8 cellular contexts compared by ENCODE assay signal in genomic region chr6:44234101-44235090, GRCh38. TPM values are rescaled to one million over a fixed set of nuclear protein-coding genes. Genes with fewer than 3 reads are reported as not detected.
A peak's percentile ranks its signal among the peaks of the same experiment; 100 is the strongest.
DNase-seq lines count a peak whose midpoint lies in the region; ATAC-seq and TF ChIP-seq lines count a peak whose summit lies in the region.

No MANE protein-coding gene starts in this region.

- H3K27ac ChIP-seq in DOHH2 (ENCODE audit: low read depth, low read length) (no peak overlapping the region), heart right ventricle (peak overlapping the region; percentile 52 to 98 (median 90))

- H3K4me2 ChIP-seq in DOHH2 (ENCODE audit: low read length) = no peak overlapping the region

- H3K27me3 ChIP-seq in DOHH2 (ENCODE audit: control insufficient read depth, low read length) (no peaks in the 10 kb centered on the region), heart right ventricle (no peaks in the 10 kb centered on the region)

- H3K36me3 ChIP-seq in DOHH2 (ENCODE audit: control insufficient read depth, low read length) = peaks cover 65% of the 10 kb centered on the region
- H3K36me3 ChIP-seq in heart right ventricle = peaks cover 0 to 55% (median 24%) of the 10 kb centered on the region in 9 donors

- H3K4me3 ChIP-seq in DOHH2 (ENCODE audit: low read length) (no peak overlapping the region), heart right ventricle (no peak overlapping the region)

- H3K9me2 ChIP-seq in DOHH2 (replicated peaks; ENCODE audit: control insufficient read depth, low read length) = no peaks in the 10 kb centered on the region

- no peaks in the 10 kb centered on the region for H3K79me2 ChIP-seq in DOHH2 (ENCODE audit: control insufficient read depth, low read length)

- H3K4me1 ChIP-seq in DOHH2 (ENCODE audit: control insufficient read depth, low read length) (peaks cover 13% of the 10 kb centered on the region), heart right ventricle (peaks cover 23 to 91% (median 64%) of the 10 kb centered on the region in 9 donors)

- intact Hi-C loops in heart right ventricle (cut with DNase I) = loop anchor here (1.0 to 10.0 kb wide), 10 partner anchors 13 to 140 kb away; no protein-coding TSS in a partner anchor

- 19 to 24% methylated on average over 6 of the region's 6 CpGs for WGBS in heart right ventricle, 2 donors

- DNase-seq in LHCN-M2 (ENCODE audit: low read depth) (peak; percentile 73), amygdala (lab: John Stamatoyannopoulos, UW) (peak in 54 of 56 donors; percentile 28 to 91 (median 76)), heart right ventricle (peak; percentile 89 to 90), renal cortical epithelial cell (ENCODE audit: low read depth) (peak; percentile 89), NCI-H187 (lab: John Stamatoyannopoulos, UW) (no peak), KG1 (lab: John Stamatoyannopoulos, UW) (no peak)

- H4K20me1 ChIP-seq in DOHH2 (ENCODE audit: control insufficient read depth, insufficient read depth, low read depth, low read length) = no peaks in the 10 kb centered on the region

- TF ChIP-seq CTCF in DOHH2 (IDR thresholded peaks at IDR 0.05; ENCODE audit: low read depth, low read length, poor library complexity, severe bottlenecking) (peak; percentile 89), heart right ventricle (IDR thresholded peaks at IDR 0.05) (peak; percentile 69 to 89 (median 86))

- ATAC-seq in heart right ventricle (peak; percentile 54 to 83 (median 71)), HG03135 (IDR thresholded peaks at IDR 0.05; ENCODE audit: unreplicated experiment) (no peak)

- peaks cover 13% of the 10 kb centered on the region for H3F3A ChIP-seq in DOHH2 (ENCODE audit: control insufficient read depth, insufficient read depth)

- H3K9me3 ChIP-seq in DOHH2 (ENCODE audit: control insufficient read depth, insufficient read depth, low read length) (no peaks in the 10 kb centered on the region), heart right ventricle (no peaks in the 10 kb centered on the region)

RNA-seq across cellular contexts. Expression of gene SLC29A1, which starts 11.0 kb away (rescaled TPM):
- 58.5 and 77.7 TPM in 2 replicates for total RNA-seq in LHCN-M2 (2014; rRNA removed)
- 53.2 TPM for polyA plus RNA-seq in LHCN-M2 (2012)
- total RNA-seq in heart right ventricle = 100 to 1,000 TPM; 104 to 198 (median 146) TPM
- polyA plus RNA-seq in heart right ventricle = 10 to 100 TPM; 46.3 to 90.9 TPM
- 15.1 and 15.3 TPM in 2 replicates for total RNA-seq in renal cortical epithelial cell

RNA-seq across cellular contexts. Expression of gene HSP90AB1, which starts 12.5 kb away (rescaled TPM):
- total RNA-seq in LHCN-M2 (2014; rRNA removed) = 1,077 and 1,155 TPM in 2 replicates
- 622 TPM for polyA plus RNA-seq in LHCN-M2 (2012)
- 1,000 to 10,000 TPM in 4 of 10 donors, 100 to 1,000 TPM in 6; 675 to 1,053 (median 920) TPM for total RNA-seq in heart right ventricle
- 100 to 1,000 TPM; 235 to 764 TPM for polyA plus RNA-seq in heart right ventricle
- 759 and 823 TPM in 2 replicates for total RNA-seq in renal cortical epithelial cell

RNA-seq across cellular contexts. Expression of gene MYMX, which starts 17.7 kb away (rescaled TPM):
- total RNA-seq in LHCN-M2 (2014; rRNA removed) (10.6 and 38.0 TPM in 2 replicates), heart right ventricle (1 to 10 TPM in 2 of 10 donors, under 1 TPM in 3, not detected in 5; 0.41 to 2.3 (median 0.86) TPM), renal cortical epithelial cell (not detected in 2 replicates)
- polyA plus RNA-seq in LHCN-M2 (2012) = 10.4 TPM
- under 1 TPM in 1 of 2 donors, not detected in 1; 0.91 TPM for polyA plus RNA-seq in heart right ventricle

RNA-seq across cellular contexts. Expression of gene SLC35B2, which starts 22.9 kb away (rescaled TPM):
- total RNA-seq in LHCN-M2 (2014; rRNA removed) (111 and 117 TPM in 2 replicates), heart right ventricle (10 to 100 TPM; 19.4 to 29.8 (median 23.7) TPM), renal cortical epithelial cell (64.3 and 103 TPM in 2 replicates)
- 90.7 TPM for polyA plus RNA-seq in LHCN-M2 (2012)
- polyA plus RNA-seq in heart right ventricle = 10 to 100 TPM in 1 of 2 donors, 1 to 10 TPM in 1; 9.1 to 27.2 TPM

RNA-seq across cellular contexts. Expression of gene NFKBIE, which starts 31.0 kb away (rescaled TPM):
- total RNA-seq in LHCN-M2 (2014; rRNA removed) (8.6 and 11.5 TPM in 2 replicates), heart right ventricle (1 to 10 TPM; 1.5 to 8.7 (median 3.4) TPM), renal cortical epithelial cell (17.6 and 28.1 TPM in 2 replicates)
- polyA plus RNA-seq in LHCN-M2 (2012) = 5.1 TPM
- 1 to 10 TPM; 5.7 to 5.9 TPM for polyA plus RNA-seq in heart right ventricle

Comparison
In these comparisons a context has a peak if more than half of its experiments do, and no peak if none do; other contexts are left out.
1. DNase-seq: peak in LHCN-M2 (single experiment), amygdala (54 of 56), heart right ventricle (2 of 2) and renal cortical epithelial cell (single experiment); none in NCI-H187 (0 of 2) and KG1 (single experiment).